Comparison of ENCODE assay signal across 19 cellular contexts in the genomic region with DNA sequence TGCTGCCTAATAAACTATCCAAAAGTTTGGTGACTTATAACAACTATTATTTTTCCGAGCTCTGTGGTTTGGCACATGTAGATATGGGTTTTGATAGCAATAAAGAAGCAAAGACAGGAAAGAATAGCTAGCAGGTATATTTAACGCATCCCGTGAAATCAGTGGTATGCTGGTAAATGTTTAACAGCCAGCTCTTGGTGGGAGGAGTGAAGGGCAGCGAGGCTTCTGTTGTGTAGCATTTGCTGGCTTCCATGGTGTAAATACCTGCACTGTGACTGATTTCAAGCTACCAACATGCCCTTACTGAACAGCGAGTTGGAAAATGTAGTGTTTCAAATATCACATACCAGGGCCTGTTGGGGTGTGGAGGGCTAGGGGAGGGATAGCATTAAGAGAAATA.
DNase-seq lines count a peak whose midpoint lies in the region; ATAC-seq, FAIRE-seq and TF ChIP-seq lines count a peak whose summit lies in the region.
"Had no signal": no experiment of that assay in that cellular context is flagged by ENCODE, and none has a peak within 500 bp of the region (broad histone marks: within the 10 kb centered on the region; RNA-seq: fewer than 3 reads in every experiment).

No MANE protein-coding gene starts in this region.

- ATAC-seq in HepG2, result no peak
- no peak for ATAC-seq in right lobe of liver
- peak; percentile 79 for ATAC-seq in left colon
- ATAC-seq: A549; CD8-positive, alpha-beta T cell; GM12878 had no signal

- no peak for TF ChIP-seq POLR2A in HepG2 (IDR thresholded peaks at IDR 0.05; ENCODE audit: insufficient read depth in 1 of 2, low read depth in 2 of 2, low read length in 2 of 2)
- TF ChIP-seq POLR2A in right lobe of liver (IDR thresholded peaks at IDR 0.05), result no peak

- H2AFZ ChIP-seq in HepG2 (ENCODE audit: low read length), result no peak overlapping the region

- H3K9ac ChIP-seq in HepG2 (ENCODE audit: insufficient read depth, low read depth, low read length), result no peak overlapping the region
- H3K9ac ChIP-seq: BLaER1 treated with 17β-estradiol and CSF1 and Interleukin-3, amounts not matched to agents 10 nM and 100 nM had no signal

- H3K27me3 Mint-ChIP-seq in nephron progenitor cell (ENCODE audit: low read depth, poor library complexity), result peaks cover 4% of the 10 kb centered on the region

- no peaks in the 10 kb centered on the region for H3K4me1 Mint-ChIP-seq in nephron progenitor cell

- H3K9me3 ChIP-seq in HepG2 (ENCODE audit: low read length), result peaks cover 5% of the 10 kb centered on the region
- H3K9me3 ChIP-seq in right lobe of liver, result no peaks in the 10 kb centered on the region
- H3K9me3 ChIP-seq: A549 had no signal

- H3K27ac Mint-ChIP-seq in nephron progenitor cell, result no peak overlapping the region
- H3K27ac Mint-ChIP-seq: CD8-positive, alpha-beta T cell; H9 had no signal

- TF ChIP-seq EP300 in HepG2 (IDR thresholded peaks at IDR 0.05; ENCODE audit: low read depth in 2 of 2, low read length in 2 of 2), result no peak
- no peak for TF ChIP-seq EP300 in HepG2 (CRISPR knock-in tag; IDR thresholded peaks at IDR 0.05; ENCODE audit: borderline replicate concordance)

- in situ Hi-C loops in HepG2 (cut with HindIII; ENCODE audit: extremely low pct_ligation_motif_present, low pct_unique_long_range_greater_than_20kb), result no loop called here

- FAIRE-seq in HepG2 (lab: Jason Lieb, UNC), result no peak
- FAIRE-seq: A549, GM12878, H1 had no signal

- no TSS peak for BruUV-seq in HepG2 (replicated peaks; lab: Mats Ljungman, UMichigan)

- TF ChIP-seq RAD21 in HepG2 (CRISPR knock-in tag; IDR thresholded peaks at IDR 0.05), result no peak

- H3K36me3 ChIP-seq in HepG2 (replicated peaks in 1 of 2; ENCODE audit: control insufficient read depth in 1 of 2, insufficient read depth in 2 of 2, low read length in 2 of 2) (no peaks in the 10 kb centered on the region), right lobe of liver (no peaks in the 10 kb centered on the region)
- H3K36me3 ChIP-seq: BLaER1 treated with 17β-estradiol and CSF1 and Interleukin-3, amounts not matched to agents 10 nM and 100 nM had no signal

- H3K27ac ChIP-seq in HepG2 (ENCODE audit: extremely low read length, insufficient read depth, low read length) (no peak overlapping the region), right lobe of liver (no peak overlapping the region)
- H3K27ac ChIP-seq: 22Rv1; A549; BLaER1 treated with 17β-estradiol and CSF1 and Interleukin-3, amounts not matched to agents 10 nM and 100 nM had no signal

- POLR2A ChIA-PET in HepG2 (lab: Yijun Ruan, JAX), result no interaction called here

- H3K4me1 ChIP-seq in HepG2 (ENCODE audit: insufficient read depth, low read length), result no peaks in the 10 kb centered on the region
- no peaks in the 10 kb centered on the region for H3K4me1 ChIP-seq in right lobe of liver
- H3K4me1 ChIP-seq: A549 had no signal

- TF ChIP-seq CTCF in HepG2 (CRISPR knock-in tag; IDR thresholded peaks at IDR 0.05) (no peak), right lobe of liver (IDR thresholded peaks at IDR 0.05) (no peak), nephron progenitor cell (IDR thresholded peaks at IDR 0.05) (no peak)

- H4K20me1 ChIP-seq in HepG2 (ENCODE audit: insufficient read depth, low read length), result no peaks in the 10 kb centered on the region
- H4K20me1 ChIP-seq: BLaER1 treated with 17β-estradiol and CSF1 and Interleukin-3, amounts not matched to agents 10 nM and 100 nM had no signal

- 1% methylated on average over 5 of the region's 5 CpGs for WGBS in HepG2 (ENCODE audit: low lambda C conversion rate)
- 31% methylated on average over 5 of the region's 5 CpGs for WGBS in right lobe of liver (ENCODE audit: insufficient coverage, low coverage, low lambda C conversion rate, missing lambda C conversion rate)

- H3K4me3 ChIP-seq in HepG2 (replicated peaks in 1 of 3; ENCODE audit: insufficient read depth in 1 of 3, low read depth in 2 of 3, low read length in 3 of 3) (no peak overlapping the region), right lobe of liver (no peak overlapping the region)
- H3K4me3 ChIP-seq: A549; BLaER1 treated with 17β-estradiol and CSF1 and Interleukin-3, amounts not matched to agents 10 nM and 100 nM; GM12878 had no signal

- no peak for DNase-seq in HepG2 (ENCODE audit: low spot score)
- DNase-seq in right lobe of liver, result no peak
- no peak for DNase-seq in left colon
- DNase-seq in renal cortical epithelial cell (ENCODE audit: low read depth), result peak; percentile 4
- no peak for DNase-seq in Ammon's horn (ENCODE audit: low spot score)
- DNase-seq in activated gamma-delta T cell (lab: John Stamatoyannopoulos, UW), result no peak
- no peak for DNase-seq in nephron progenitor cell
- DNase-seq: AML-193; CD8-positive, alpha-beta T cell; DMS 273 treated with DMSO at 0.1 percent for 48 hours; DMS53; DND-41; EL; H9 had no signal

- H3K4me3 Mint-ChIP-seq in nephron progenitor cell, result no peak overlapping the region
- H3K4me3 Mint-ChIP-seq: CD8-positive, alpha-beta T cell; H9 had no signal

- no peak overlapping the region for H3K4me2 ChIP-seq in HepG2 (ENCODE audit: low read depth, low read length)
- H3K4me2 ChIP-seq: A549; BLaER1 treated with 17β-estradiol and CSF1 and Interleukin-3, amounts not matched to agents 10 nM and 100 nM had no signal

- H3K79me2 ChIP-seq in HepG2 (ENCODE audit: insufficient read depth, low read length), result no peaks in the 10 kb centered on the region

- peaks cover 16% of the 10 kb centered on the region for H3K9me3 Mint-ChIP-seq in nephron progenitor cell

- CTCF ChIA-PET in HepG2 (lab: Yijun Ruan, JAX; ENCODE audit: low intra/inter-chr PET ratio, low total read pairs), result no interaction called here

- H3K27me3 ChIP-seq in HepG2 (ENCODE audit: control insufficient read depth in 1 of 2, insufficient read depth in 2 of 2, low read length in 2 of 2), result no peaks in the 10 kb centered on the region
- no peaks in the 10 kb centered on the region for H3K27me3 ChIP-seq in right lobe of liver
- H3K27me3 ChIP-seq: BLaER1 treated with 17β-estradiol and CSF1 and Interleukin-3, amounts not matched to agents 10 nM and 100 nM had no signal

- no peaks in the 10 kb centered on the region for H3K36me3 Mint-ChIP-seq in nephron progenitor cell (ENCODE audit: low read depth)
- H3K36me3 Mint-ChIP-seq: CD8-positive, alpha-beta T cell had no signal

- intact Hi-C loops in HepG2 (cut with micrococcal nuclease; ENCODE audit: unreplicated experiment) (no loop called here), right lobe of liver (cut with DNase I) (no loop called here), left colon (cut with DNase I, micrococcal nuclease) (no loop called here)

TF ChIP-seq in HepG2, 621 proteins besides CTCF, POLR2A, EP300 and RAD21:
- TF ChIP-seq, protein P1, sequence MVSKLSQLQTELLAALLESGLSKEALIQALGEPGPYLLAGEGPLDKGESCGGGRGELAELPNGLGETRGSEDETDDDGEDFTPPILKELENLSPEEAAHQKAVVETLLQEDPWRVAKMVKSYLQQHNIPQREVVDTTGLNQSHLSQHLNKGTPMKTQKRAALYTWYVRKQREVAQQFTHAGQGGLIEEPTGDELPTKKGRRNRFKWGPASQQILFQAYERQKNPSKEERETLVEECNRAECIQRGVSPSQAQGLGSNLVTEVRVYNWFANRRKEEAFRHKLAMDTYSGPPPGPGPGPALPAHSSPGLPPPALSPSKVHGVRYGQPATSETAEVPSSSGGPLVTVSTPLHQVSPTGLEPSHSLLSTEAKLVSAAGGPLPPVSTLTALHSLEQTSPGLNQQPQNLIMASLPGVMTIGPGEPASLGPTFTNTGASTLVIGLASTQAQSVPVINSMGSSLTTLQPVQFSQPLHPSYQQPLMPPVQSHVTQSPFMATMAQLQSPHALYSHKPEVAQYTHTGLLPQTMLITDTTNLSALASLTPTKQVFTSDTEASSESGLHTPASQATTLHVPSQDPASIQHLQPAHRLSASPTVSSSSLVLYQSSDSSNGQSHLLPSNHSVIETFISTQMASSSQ (IDR thresholded peaks at IDR 0.05; ENCODE audit: low read depth), result 0 out of 2 replicates have a peak, but pooled peaks have one; percentile 20
- TF ChIP-seq, protein P1 (CRISPR knock-in tag; IDR thresholded peaks at IDR 0.05; ENCODE audit: borderline replicate concordance), result no peak
- TF ChIP-seq, protein P2, sequence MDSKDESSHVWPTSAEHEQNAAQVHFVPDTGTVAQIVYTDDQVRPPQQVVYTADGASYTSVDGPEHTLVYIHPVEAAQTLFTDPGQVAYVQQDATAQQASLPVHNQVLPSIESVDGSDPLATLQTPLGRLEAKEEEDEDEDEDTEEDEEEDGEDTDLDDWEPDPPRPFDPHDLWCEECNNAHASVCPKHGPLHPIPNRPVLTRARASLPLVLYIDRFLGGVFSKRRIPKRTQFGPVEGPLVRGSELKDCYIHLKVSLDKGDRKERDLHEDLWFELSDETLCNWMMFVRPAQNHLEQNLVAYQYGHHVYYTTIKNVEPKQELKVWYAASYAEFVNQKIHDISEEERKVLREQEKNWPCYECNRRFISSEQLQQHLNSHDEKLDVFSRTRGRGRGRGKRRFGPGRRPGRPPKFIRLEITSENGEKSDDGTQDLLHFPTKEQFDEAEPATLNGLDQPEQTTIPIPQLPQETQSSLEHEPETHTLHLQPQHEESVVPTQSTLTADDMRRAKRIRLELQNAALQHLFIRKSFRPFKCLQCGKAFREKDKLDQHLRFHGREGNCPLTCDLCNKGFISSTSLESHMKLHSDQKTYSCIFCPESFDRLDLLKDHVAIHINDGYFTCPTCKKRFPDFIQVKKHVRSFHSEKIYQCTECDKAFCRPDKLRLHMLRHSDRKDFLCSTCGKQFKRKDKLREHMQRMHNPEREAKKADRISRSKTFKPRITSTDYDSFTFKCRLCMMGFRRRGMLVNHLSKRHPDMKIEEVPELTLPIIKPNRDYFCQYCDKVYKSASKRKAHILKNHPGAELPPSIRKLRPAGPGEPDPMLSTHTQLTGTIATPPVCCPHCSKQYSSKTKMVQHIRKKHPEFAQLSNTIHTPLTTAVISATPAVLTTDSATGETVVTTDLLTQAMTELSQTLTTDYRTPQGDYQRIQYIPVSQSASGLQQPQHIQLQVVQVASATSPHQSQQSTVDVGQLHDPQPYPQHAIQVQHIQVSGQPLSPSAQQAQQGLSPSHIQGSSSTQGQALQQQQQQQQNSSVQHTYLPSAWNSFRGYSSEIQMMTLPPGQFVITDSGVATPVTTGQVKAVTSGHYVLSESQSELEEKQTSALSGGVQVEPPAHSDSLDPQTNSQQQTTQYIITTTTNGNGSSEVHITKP (CRISPR knock-in tag; IDR thresholded peaks at IDR 0.05; ENCODE audit: low read depth), result no peak
